ENCODE assay signal across 1 cellular context in the genomic region with DNA sequence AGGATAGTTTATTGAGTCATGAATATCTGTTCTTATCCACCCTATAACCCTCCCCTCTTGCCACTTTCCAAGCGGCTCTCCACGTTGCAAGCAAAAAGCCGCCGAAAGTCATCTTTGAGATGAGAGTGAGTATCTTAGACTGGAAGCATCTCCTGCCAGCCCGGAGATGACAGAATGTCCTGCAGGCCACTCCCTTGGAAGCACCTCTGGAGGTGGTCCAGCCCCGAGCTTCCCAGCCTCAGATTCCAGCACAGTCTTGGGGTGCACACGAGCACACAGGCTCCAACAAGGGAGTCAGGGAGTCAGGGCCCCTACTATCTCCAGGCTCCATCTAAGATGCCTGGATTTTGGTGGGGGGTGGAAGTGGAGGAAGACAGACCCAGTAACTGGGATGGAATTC.
TF ChIP-seq lines count a peak whose summit lies in the region.

No MANE protein-coding gene starts in this region.

TF ChIP-seq in SK-N-SH, 30 proteins besides CTCF, POLR2A, EP300 and RAD21 (continued from another document):
- TF ChIP-seq GABPA (IDR thresholded peaks at IDR 0.05; ENCODE audit: low read depth): no peak
- TF ChIP-seq, protein P1, sequence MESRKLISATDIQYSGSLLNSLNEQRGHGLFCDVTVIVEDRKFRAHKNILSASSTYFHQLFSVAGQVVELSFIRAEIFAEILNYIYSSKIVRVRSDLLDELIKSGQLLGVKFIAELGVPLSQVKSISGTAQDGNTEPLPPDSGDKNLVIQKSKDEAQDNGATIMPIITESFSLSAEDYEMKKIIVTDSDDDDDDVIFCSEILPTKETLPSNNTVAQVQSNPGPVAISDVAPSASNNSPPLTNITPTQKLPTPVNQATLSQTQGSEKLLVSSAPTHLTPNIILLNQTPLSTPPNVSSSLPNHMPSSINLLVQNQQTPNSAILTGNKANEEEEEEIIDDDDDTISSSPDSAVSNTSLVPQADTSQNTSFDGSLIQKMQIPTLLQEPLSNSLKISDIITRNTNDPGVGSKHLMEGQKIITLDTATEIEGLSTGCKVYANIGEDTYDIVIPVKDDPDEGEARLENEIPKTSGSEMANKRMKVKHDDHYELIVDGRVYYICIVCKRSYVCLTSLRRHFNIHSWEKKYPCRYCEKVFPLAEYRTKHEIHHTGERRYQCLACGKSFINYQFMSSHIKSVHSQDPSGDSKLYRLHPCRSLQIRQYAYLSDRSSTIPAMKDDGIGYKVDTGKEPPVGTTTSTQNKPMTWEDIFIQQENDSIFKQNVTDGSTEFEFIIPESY (IDR thresholded peaks at IDR 0.05; ENCODE audit: borderline replicate concordance, low read depth): no peak
- no peak for TF ChIP-seq TEAD4 (IDR thresholded peaks at IDR 0.05; ENCODE audit: borderline replicate concordance, insufficient read depth)
- TF ChIP-seq, protein P2, sequence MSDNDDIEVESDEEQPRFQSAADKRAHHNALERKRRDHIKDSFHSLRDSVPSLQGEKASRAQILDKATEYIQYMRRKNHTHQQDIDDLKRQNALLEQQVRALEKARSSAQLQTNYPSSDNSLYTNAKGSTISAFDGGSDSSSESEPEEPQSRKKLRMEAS (IDR thresholded peaks at IDR 0.05; ENCODE audit: low read depth): no peak
